30 cellular contexts compared by ENCODE assay signal in genomic region chr1:103171041-103171590, GRCh38.
DNase-seq lines count a peak whose midpoint lies in the region; ATAC-seq and TF ChIP-seq lines count a peak whose summit lies in the region.
"Had no signal": no experiment of that assay in that cellular context is flagged by ENCODE, and none has a peak within 500 bp of the region (broad histone marks: within the 10 kb centered on the region; RNA-seq: fewer than 3 reads in every experiment).

No MANE protein-coding gene starts in this region.

- no peaks in the 10 kb centered on the region for H3K79me2 ChIP-seq in osteoblast (ENCODE audit: insufficient read depth, low read length)

- CTCF ChIA-PET in activated CD8-positive, alpha-beta memory T cell treated with anti-CD3 and anti-CD28 coated beads, Interleukin-2, amount 10 ng/mL, durations not matched to agents 7 days and 5 days (lab: Charles Lee): no interaction called here

- H3K4me3 ChIP-seq in osteoblast (ENCODE audit: insufficient read depth, low read length): no peak overlapping the region
- H3K4me3 ChIP-seq: heart left ventricle, PC-9, stomach, vagina had no signal

- H3K9me3 Mint-ChIP-seq in activated CD8-positive, alpha-beta memory T cell treated with anti-CD3 and anti-CD28 coated beads, Interleukin-2, amount 10 ng/mL, durations not matched to agents 7 days and 5 days (ENCODE audit: low read depth): peaks cover 5% of the 10 kb centered on the region

- no peak for ATAC-seq in activated CD8-positive, alpha-beta memory T cell treated with anti-CD3 and anti-CD28 coated beads, Interleukin-2, amount 10 ng/mL, durations not matched to agents 7 days and 5 days
- no peak for ATAC-seq in GM19397 (IDR thresholded peaks at IDR 0.05; ENCODE audit: unreplicated experiment)
- ATAC-seq: activated CD8-positive, alpha-beta T cell treated with anti-CD3 and anti-CD28 coated beads, Interleukin-2, amount 10 ng/mL, durations not matched to agents 7 days and 5 days; activated naive CD4-positive, alpha-beta T cell treated with anti-CD3 and anti-CD28 coated beads, Interleukin-2, amount 50 U/mL, for 72 hours; CD8-positive, alpha-beta T cell; HCT116; heart left ventricle; right cardiac atrium; Right ventricle myocardium inferior had no signal

- no peak overlapping the region for H3K4me3 Mint-ChIP-seq in activated CD8-positive, alpha-beta memory T cell treated with anti-CD3 and anti-CD28 coated beads, Interleukin-2, amount 10 ng/mL, durations not matched to agents 7 days and 5 days
- H3K4me3 Mint-ChIP-seq: activated CD8-positive, alpha-beta T cell treated with anti-CD3 and anti-CD28 coated beads, Interleukin-2, amount 10 ng/mL, durations not matched to agents 7 days and 5 days; B cell; CD8-positive, alpha-beta T cell had no signal

- H3K4me1 ChIP-seq in osteoblast (ENCODE audit: insufficient read depth, low read length): no peaks in the 10 kb centered on the region
- H3K4me1 ChIP-seq: heart left ventricle, stomach, vagina had no signal

- H3K36me3 Mint-ChIP-seq in activated CD8-positive, alpha-beta memory T cell treated with anti-CD3 and anti-CD28 coated beads, Interleukin-2, amount 10 ng/mL, durations not matched to agents 7 days and 5 days: no peaks in the 10 kb centered on the region
- H3K36me3 Mint-ChIP-seq: CD8-positive, alpha-beta T cell had no signal

- H3K36me3 ChIP-seq in osteoblast (ENCODE audit: insufficient read depth, low read length): no peaks in the 10 kb centered on the region
- H3K36me3 ChIP-seq: heart left ventricle, stomach, vagina had no signal

- no peaks in the 10 kb centered on the region for H3K4me1 Mint-ChIP-seq in activated CD8-positive, alpha-beta memory T cell treated with anti-CD3 and anti-CD28 coated beads, Interleukin-2, amount 10 ng/mL, durations not matched to agents 7 days and 5 days
- H3K4me1 Mint-ChIP-seq: B cell had no signal

- H3K27ac Mint-ChIP-seq in activated CD8-positive, alpha-beta memory T cell treated with anti-CD3 and anti-CD28 coated beads, Interleukin-2, amount 10 ng/mL, durations not matched to agents 7 days and 5 days: no peak overlapping the region
- H3K27ac Mint-ChIP-seq: activated CD8-positive, alpha-beta T cell treated with anti-CD3 and anti-CD28 coated beads, Interleukin-2, amount 10 ng/mL, durations not matched to agents 7 days and 5 days; activated naive CD4-positive, alpha-beta T cell treated with anti-CD3 and anti-CD28 coated beads, Interleukin-2, amount 50 U/mL, for 72 hours; B cell; CD8-positive, alpha-beta T cell had no signal

- TF ChIP-seq CTCF in osteoblast (IDR thresholded peaks at IDR 0.05; ENCODE audit: extremely low read depth, low read depth, low read length): no peak

- no peaks in the 10 kb centered on the region for H3K9me3 ChIP-seq in osteoblast (ENCODE audit: low read depth, low read length)
- H3K9me3 ChIP-seq: stomach, vagina had no signal

- no peaks in the 10 kb centered on the region for H4K20me1 ChIP-seq in osteoblast (ENCODE audit: insufficient read depth, low read length)

- no peak overlapping the region for H3K4me2 ChIP-seq in osteoblast (ENCODE audit: insufficient read depth, low read length)
- H3K4me2 ChIP-seq: PC-9 had no signal

- H3K27me3 Mint-ChIP-seq in activated CD8-positive, alpha-beta memory T cell treated with anti-CD3 and anti-CD28 coated beads, Interleukin-2, amount 10 ng/mL, durations not matched to agents 7 days and 5 days: no peaks in the 10 kb centered on the region
- H3K27me3 Mint-ChIP-seq: B cell had no signal

- H2AFZ ChIP-seq in osteoblast (ENCODE audit: low read length): no peak overlapping the region
- H2AFZ ChIP-seq: PC-9 had no signal

- peak; percentile 2 for DNase-seq in A172 (ENCODE audit: low spot score)
- peak; percentile 5 for DNase-seq in GM03348 (ENCODE audit: low spot score)
- peak; percentile 59 for DNase-seq in MV-4-11 (lab: John Stamatoyannopoulos, UW)
- peak; percentile 38 for DNase-seq in fibroblast of gingiva (ENCODE audit: low read depth)
- no peak for DNase-seq in osteoblast (ENCODE audit: insufficient read length, low spot score, missing footprints)
- DNase-seq in activated CD8-positive, alpha-beta memory T cell treated with anti-CD3 and anti-CD28 coated beads, Interleukin-2, amount 10 ng/mL, durations not matched to agents 7 days and 5 days: no peak
- DNase-seq in NCI-H2107 treated with DMSO at 0.1 percent for 48 hours (lab: John Stamatoyannopoulos, UW; ENCODE audit: unreplicated experiment): no peak
- DNase-seq: activated CD4-positive, alpha-beta T cell treated with anti-CD3 and anti-CD28 coated beads for 4 hours; activated CD8-positive, alpha-beta T cell treated with anti-CD3 and anti-CD28 coated beads, Interleukin-2, amount 10 ng/mL, durations not matched to agents 7 days and 5 days; activated T-cell treated with anti-CD3 and anti-CD28 coated beads for 4 hours; anterior cingulate cortex; CD8-positive, alpha-beta T cell; effector CD8-positive, alpha-beta T cell; heart left ventricle; NCI-H2081 treated with DMSO at 0.1 percent for 48 hours; NCI-H345; NCI-H69; PC-9; posterior cingulate gyrus; right cardiac atrium; stimulated activated CD4-positive, alpha-beta T cell treated with anti-CD3 and anti-CD28 coated beads, Interleukin-12 subunit alpha, Interleukin-12 subunit beta, amount 100 ng/mL, for 4 hours; stimulated activated CD4-positive, alpha-beta T cell treated with anti-CD3 and anti-CD28 coated beads, Interleukin-2, amount 100 ng/mL, for 48 hours; stomach had no signal

- H3K27ac ChIP-seq in osteoblast (ENCODE audit: low read depth, low read length): no peak overlapping the region
- H3K27ac ChIP-seq: epithelial cell of prostate, heart left ventricle, PC-9, stomach, vagina had no signal

- no peaks in the 10 kb centered on the region for H3K27me3 ChIP-seq in osteoblast (ENCODE audit: insufficient read depth, low read length)
- H3K27me3 ChIP-seq: heart left ventricle, stomach, vagina had no signal

Comparison
In these comparisons a context has a peak if more than half of its experiments do, and no peak if none do; other contexts are left out.
1. DNase-seq: peak in A172 (single experiment), GM03348 (single experiment), MV-4-11 (single experiment) and fibroblast of gingiva (single experiment); none in osteoblast (single experiment), activated CD8-positive, alpha-beta memory T cell treated with anti-CD3 and anti-CD28 coated beads, Interleukin-2, amount 10 ng/mL, durations not matched to agents 7 days and 5 days (single experiment) and NCI-H2107 treated with DMSO at 0.1 percent for 48 hours (single experiment).